Comparison of ENCODE assay signal across 9 cellular contexts in genomic region chr20:58179083-58179431, GRCh38. TPM values are rescaled to one million over a fixed set of nuclear protein-coding genes. Genes with fewer than 3 reads are reported as not detected.
DNase-seq lines count a peak whose midpoint lies in the region; ATAC-seq, FAIRE-seq and TF ChIP-seq lines count a peak whose summit lies in the region.
"Had no signal": no experiment of that assay in that cellular context is flagged by ENCODE, and none has a peak within 500 bp of the region (broad histone marks: within the 10 kb centered on the region; RNA-seq: fewer than 3 reads in every experiment).

No MANE protein-coding gene starts in this region.

- no peaks in the 10 kb centered on the region for H3K36me3 Mint-ChIP-seq in HFFc6 (ENCODE audit: low read depth)
- H3K36me3 Mint-ChIP-seq in activated naive CD8-positive, alpha-beta T cell, result no peaks in the 10 kb centered on the region
- no peaks in the 10 kb centered on the region for H3K36me3 Mint-ChIP-seq in mesothelial cell of epicardium

- no peak for TF ChIP-seq CTCF in A549 (IDR thresholded peaks at IDR 0.05)
- TF ChIP-seq CTCF in HFFc6 (IDR thresholded peaks at IDR 0.05), result no peak
- TF ChIP-seq CTCF in mesothelial cell of epicardium (IDR thresholded peaks at IDR 0.05; ENCODE audit: unreplicated experiment), result no peak

- TF ChIP-seq POLR2A in A549 (IDR thresholded peaks at IDR 0.05; ENCODE audit: low read length), result no peak

- TF ChIP-seq EP300 in A549 (IDR thresholded peaks at IDR 0.05), result no peak

- FAIRE-seq in A549 (lab: Jason Lieb, UNC), result no peak

- DNase-seq in A549 (ENCODE audit: low read depth in 1 of 2, low spot score in 1 of 2) (no peak), HFFc6 (no peak), mesothelial cell of epicardium (ENCODE audit: low spot score in 2 of 2, unreplicated experiment in 2 of 2) (no peak), NCI-H526 (lab: John Stamatoyannopoulos, UW) (no peak), cerebellar nuclear complex (lab: John Stamatoyannopoulos, UW) (no peak)
- DNase-seq: NCI-H524 treated with DMSO at 0.1 percent for 48 hours had no signal

- peak in 1 of 2 experiments; percentile 50; a peak in 3 of 6 replicates for ATAC-seq in A549
- ATAC-seq in HG02885 (IDR thresholded peaks at IDR 0.05; ENCODE audit: poor library complexity, unreplicated experiment), result no peak
- no peak for ATAC-seq in HG02678 (IDR thresholded peaks at IDR 0.05; ENCODE audit: unreplicated experiment)

- WGBS in A549 (ENCODE audit: missing lambda C conversion rate), result 34% methylated on average over 5 of the region's 9 CpGs

- peaks cover 14% of the 10 kb centered on the region; the same call in 1 of the 2 replicates for H3K27me3 Mint-ChIP-seq in HFFc6 (ENCODE audit: insufficient read depth)
- peaks cover 10% of the 10 kb centered on the region for H3K27me3 Mint-ChIP-seq in activated naive CD8-positive, alpha-beta T cell
- H3K27me3 Mint-ChIP-seq in mesothelial cell of epicardium (ENCODE audit: low read depth), result peaks cover 32% of the 10 kb centered on the region

- H3K9me3 Mint-ChIP-seq in HFFc6 (peaks cover 7% of the 10 kb centered on the region), mesothelial cell of epicardium (peaks cover 4% of the 10 kb centered on the region)
- H3K9me3 Mint-ChIP-seq in activated naive CD8-positive, alpha-beta T cell (ENCODE audit: low read depth), result no peaks in the 10 kb centered on the region

- peak overlapping the region; percentile 78 to 94 for H3K27ac ChIP-seq in A549

- H3K9me3 ChIP-seq in A549, result peaks cover 7% of the 10 kb centered on the region; the same call in 2 of the 3 replicates

- H3K4me3 Mint-ChIP-seq in HFFc6 (peak overlapping the region; percentile 76; the same call in 1 of the 2 replicates), mesothelial cell of epicardium (peak overlapping the region; percentile 62)
- peak overlapping the region; percentile 33 for H3K4me3 Mint-ChIP-seq in activated naive CD8-positive, alpha-beta T cell

- POLR2A ChIA-PET in A549 (lab: Yijun Ruan, JAX), result interaction anchor here (1.0 to 1.8 kb wide), 2 partner anchors 469 to 557 kb away, joined by 3 to 6 read pairs; partner anchors contain the start of gene PMEPA1

- H3K4me1 Mint-ChIP-seq in HFFc6 (ENCODE audit: low read depth) (peaks cover 19% of the 10 kb centered on the region), mesothelial cell of epicardium (peaks cover 27% of the 10 kb centered on the region)
- peaks cover 14% of the 10 kb centered on the region for H3K4me1 Mint-ChIP-seq in activated naive CD8-positive, alpha-beta T cell (ENCODE audit: low read depth)

- TF ChIP-seq RAD21 in A549 (conservative IDR thresholded peaks at IDR 0.05 in 1 of 2, IDR thresholded peaks at IDR 0.05 in 1 of 2), result no peak

- H3K4me3 ChIP-seq in A549, result peak overlapping the region; percentile 42; the same call in 2 of the 3 replicates

- H3K27ac Mint-ChIP-seq in HFFc6 (no peak overlapping the region), mesothelial cell of epicardium (no peak overlapping the region)
- no peak overlapping the region for H3K27ac Mint-ChIP-seq in activated naive CD8-positive, alpha-beta T cell

- peak overlapping the region; percentile 90 for H3K4me2 ChIP-seq in A549

- H3K4me1 ChIP-seq in A549, result peaks cover 13% of the 10 kb centered on the region

- CTCF ChIA-PET in A549 (lab: Yijun Ruan, JAX), result interaction anchor here (0.9 to 3.7 kb wide), 23 partner anchors 10 to 581 kb away, joined by 3 to 28 read pairs (median 5); partner anchors contain the start of gene PMEPA1

TF ChIP-seq in A549, 52 proteins besides CTCF, POLR2A, EP300 and RAD21:
- TF ChIP-seq NR3C1 (IDR thresholded peaks at IDR 0.05), result no peak
- TF ChIP-seq SREBF2 (IDR thresholded peaks at IDR 0.05), result no peak
- no peak for TF ChIP-seq FOXS1 (CRISPR knock-in tag; IDR thresholded peaks at IDR 0.05)
- TF ChIP-seq HDAC2 (IDR thresholded peaks at IDR 0.05), result no peak
- no peak for TF ChIP-seq ELK1 (IDR thresholded peaks at IDR 0.05; ENCODE audit: low read depth, low read length)
- TF ChIP-seq POLR2AphosphoS2 (conservative IDR thresholded peaks at IDR 0.05; ENCODE audit: low read length), result no peak
- no peak for TF ChIP-seq EHF (CRISPR knock-in tag; IDR thresholded peaks at IDR 0.05)
- TF ChIP-seq RCOR1 (IDR thresholded peaks at IDR 0.05; ENCODE audit: low read depth, low read length), result no peak
- TF ChIP-seq FOSB (CRISPR knock-in tag; IDR thresholded peaks at IDR 0.05), result no peak
- no peak for TF ChIP-seq PHF8 (IDR thresholded peaks at IDR 0.05; ENCODE audit: borderline replicate concordance, low read depth)
- no peak for TF ChIP-seq BCL3 (IDR thresholded peaks at IDR 0.05)
- TF ChIP-seq JUNB (IDR thresholded peaks at IDR 0.05), result no peak
- TF ChIP-seq CHD4 (IDR thresholded peaks at IDR 0.05; ENCODE audit: borderline replicate concordance), result no peak
- no peak for TF ChIP-seq HOXA7 (CRISPR knock-in tag; IDR thresholded peaks at IDR 0.05)
- no peak for TF ChIP-seq EHMT2 (IDR thresholded peaks at IDR 0.05; ENCODE audit: low read depth)
- TF ChIP-seq ZNF302 (CRISPR knock-in tag; IDR thresholded peaks at IDR 0.05), result no peak

RNA-seq across cellular contexts. Expression of gene ANKRD60, which starts 49.4 kb away (rescaled TPM):
- polyA plus RNA-seq in A549 (2011; rRNA removed), result not detected in 2 replicates
- not detected in 2 replicates for polyA plus RNA-seq in A549 (2012; cell fraction: cytosol; rRNA removed)
- polyA plus RNA-seq in A549 (2012; cell fraction: nucleus; rRNA removed), result not detected in 2 replicates
- not detected in 3 replicates for polyA plus RNA-seq in A549 (2017; fragmentation: RNase III; extraction: RNeasy Plus Mini Kit Qiagen cat#74134 plus additional on column Dnase treatment)
- not detected in 2 replicates for polyA minus RNA-seq in A549 (2011; rRNA and poly(A)+ RNA removed)
- not detected for total RNA-seq in HFFc6 (2021; fragmentation: NEBNext Ultra II Directional; extraction: Animal tissue kit (Norgen Biotek cat#: 25700))
- total RNA-seq in mesothelial cell of epicardium, result not detected in 3 replicates
